ENCODE assay signal across 15 cellular contexts in genomic region chr18:35141077-35141476, GRCh38.
"Had no signal": no experiment of that assay in that cellular context is flagged by ENCODE, and none has a peak within 500 bp of the region (broad histone marks: within the 10 kb centered on the region; RNA-seq: fewer than 3 reads in every experiment).

No MANE protein-coding gene starts in this region.

- H3K4me1 ChIP-seq: lower lobe of right lung had no signal

- H3K4me3 ChIP-seq: adrenal gland, coronary artery, lower lobe of right lung, right atrium auricular region had no signal

- H3K9me3 ChIP-seq: adrenal gland, lower lobe of right lung, right atrium auricular region had no signal

- H3K27ac ChIP-seq: adrenal gland, coronary artery, lower lobe of right lung, right atrium auricular region had no signal

- H3K27ac Mint-ChIP-seq: activated CD8-positive, alpha-beta T cell treated with anti-CD3 and anti-CD28 coated beads, Interleukin-2, amount 10 ng/mL, durations not matched to agents 7 days and 5 days had no signal

- ATAC-seq: activated CD8-positive, alpha-beta T cell treated with anti-CD3 and anti-CD28 coated beads, Interleukin-2, amount 10 ng/mL, durations not matched to agents 7 days and 5 days; lower lobe of right lung had no signal

- H3K4me3 Mint-ChIP-seq: activated CD8-positive, alpha-beta T cell treated with anti-CD3 and anti-CD28 coated beads, Interleukin-2, amount 10 ng/mL, durations not matched to agents 7 days and 5 days had no signal

- H3K27me3 ChIP-seq: adrenal gland, right atrium auricular region had no signal

- DNase-seq: activated CD4-positive, alpha-beta T cell treated with anti-CD3 and anti-CD28 coated beads for 48 hours; activated CD8-positive, alpha-beta memory T cell treated with anti-CD3 and anti-CD28 coated beads, Interleukin-2, amount 50 U/mL, for 48 hours; activated CD8-positive, alpha-beta T cell treated with anti-CD3 and anti-CD28 coated beads, Interleukin-2, amount 10 ng/mL, durations not matched to agents 7 days and 5 days; activated naive CD4-positive, alpha-beta T cell treated with Interleukin-2 at 50 U/mL for 16 hours; adrenal gland; central memory CD4-positive, alpha-beta T cell; effector CD4-positive, alpha-beta T cell; hippocampal formation; lower lobe of right lung; midbrain; posterior cingulate gyrus; stimulated activated naive CD4-positive, alpha-beta T cell; trophoblast cell had no signal
